ENCODE assay signal across 30 cellular contexts in the genomic region with DNA sequence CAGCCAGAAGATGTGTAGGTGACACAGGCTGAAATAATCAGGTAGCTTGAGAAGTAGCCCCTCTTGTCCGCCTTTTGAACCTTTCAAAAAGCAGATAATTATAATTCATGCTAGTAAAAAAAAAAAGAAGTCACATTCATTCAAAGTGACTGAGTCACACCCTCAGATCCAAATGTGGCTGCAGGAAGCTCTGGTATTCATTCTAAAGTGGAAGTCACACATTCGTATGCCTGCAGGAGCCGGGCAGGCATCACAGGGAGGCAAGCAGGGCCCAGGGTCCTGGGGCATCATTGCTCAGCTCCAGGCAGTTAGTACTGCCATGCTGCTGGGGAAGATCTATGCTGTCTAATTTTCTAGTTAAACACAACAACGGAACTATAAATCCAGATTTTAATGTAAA. TPM values are rescaled to one million over a fixed set of nuclear protein-coding genes. Genes with fewer than 3 reads are reported as not detected.
DNase-seq lines count a peak whose midpoint lies in the region; ATAC-seq, FAIRE-seq and TF ChIP-seq lines count a peak whose summit lies in the region.
"Had no signal": no experiment of that assay in that cellular context is flagged by ENCODE, and none has a peak within 500 bp of the region (broad histone marks: within the 10 kb centered on the region; RNA-seq: fewer than 3 reads in every experiment).

No MANE protein-coding gene starts in this region.

- FAIRE-seq in endothelial cell of umbilical vein (lab: Jason Lieb, UNC): no peak
- FAIRE-seq: bronchial epithelial cell, D721Med, K562, small intestine had no signal

- 76 to 87% (median 85%) methylated on average over 4 of the region's 4 CpGs for WGBS in adrenal gland, 4 donors

- TF ChIP-seq CTCF in endothelial cell of umbilical vein (IDR thresholded peaks at IDR 0.05; ENCODE audit: extremely low read depth in 1 of 2, insufficient read depth in 1 of 2, low read depth in 1 of 2, low read length in 2 of 2) (no peak), adrenal gland (IDR thresholded peaks at IDR 0.05) (no peak)

- H3K9me1 ChIP-seq in endothelial cell of umbilical vein (replicated peaks; ENCODE audit: control insufficient read depth, extremely low read depth, insufficient read depth, low read length): no peaks in the 10 kb centered on the region

- POLR2A ChIA-PET in endothelial cell of umbilical vein (lab: Charles Lee): interaction anchor here (1.0 kb wide), 1 partner anchor 20 kb away, joined by 3 read pairs; no protein-coding TSS in a partner anchor

- TF ChIP-seq POLR2A in endothelial cell of umbilical vein (IDR thresholded peaks at IDR 0.05; ENCODE audit: low read depth, low read length) (no peak), adrenal gland (IDR thresholded peaks at IDR 0.05) (no peak)

- peak overlapping the region; percentile 92 for H2AFZ ChIP-seq in endothelial cell of umbilical vein (ENCODE audit: low read depth, low read length)
- H2AFZ ChIP-seq: parathyroid adenoma had no signal

- no peaks in the 10 kb centered on the region for H3K36me3 ChIP-seq in endothelial cell of umbilical vein (ENCODE audit: control insufficient read depth in 2 of 2, extremely low read depth in 1 of 2, insufficient read depth in 2 of 2, low read length in 2 of 2)
- H3K36me3 ChIP-seq in adrenal gland (replicated peaks in 1 of 2): no peaks in the 10 kb centered on the region
- H3K36me3 ChIP-seq: suprapubic skin, upper lobe of right lung, WERI-Rb-1 had no signal

- no TSS peak for BruUV-seq in endothelial cell of umbilical vein (replicated peaks; lab: Mats Ljungman, UMichigan)

- dilution Hi-C loops in endothelial cell of umbilical vein (cut with MboI; ENCODE audit: extremely low pct_ligation_motif_present, low sequenced_read_pairs): no loop called here

- no peak for ATAC-seq in GM18909 (IDR thresholded peaks at IDR 0.05; ENCODE audit: poor library complexity, unreplicated experiment)
- ATAC-seq: activated naive CD4-positive, alpha-beta T cell treated with anti-CD3 and anti-CD28 coated beads, Interleukin-2, amount 50 U/mL, for 72 hours; HCT116; K562; Panc1; upper lobe of right lung had no signal

- DNase-seq in EL (peak; percentile 58), HT1080 (ENCODE audit: low read depth) (peak; percentile 54), endothelial cell of umbilical vein (ENCODE audit: low read depth, low spot score) (no peak), renal cortical epithelial cell (ENCODE audit: low read depth) (peak; percentile 30), adrenal gland (no peak)
- DNase-seq in stimulated activated CD4-positive, alpha-beta T cell treated with anti-CD3 and anti-CD28 coated beads, Interleukin-12 subunit alpha, Interleukin-12 subunit beta, amount 100 ng/mL, for 4 hours: no peak
- DNase-seq: activated CD4-positive, alpha-beta T cell treated with anti-CD3 and anti-CD28 coated beads for 48 hours; activated effector memory CD4-positive, alpha-beta T cell treated with Interleukin-2 at 50 U/mL for 16 hours; activated T-cell treated with anti-CD3 and anti-CD28 coated beads, Interleukin-2, amount 50 U/mL, for 1 hour; CD4-positive, alpha-beta T cell; DND-41; immature natural killer cell; mesenchymal stem cell; NCI-H1417; NCI-H748 treated with DMSO at 0.1 percent for 48 hours; SHP77 treated with DMSO at 0.1 percent for 48 hours; small intestine; stimulated activated naive CD4-positive, alpha-beta T cell treated with Interleukin-2 at 50 U/mL for 16 hours; T-helper 9 cell; upper lobe of right lung; WERI-Rb-1 had no signal

- H3K4me2 ChIP-seq in endothelial cell of umbilical vein (ENCODE audit: insufficient read depth, low read length): peak overlapping the region; percentile 9

- H3K9me3 ChIP-seq in endothelial cell of umbilical vein (replicated peaks; ENCODE audit: control insufficient read depth, insufficient read depth, low read length): no peaks in the 10 kb centered on the region
- H3K9me3 ChIP-seq in adrenal gland (replicated peaks in 1 of 3): no peaks in the 10 kb centered on the region
- H3K9me3 ChIP-seq: suprapubic skin, upper lobe of right lung had no signal

- H4K20me1 ChIP-seq in endothelial cell of umbilical vein (replicated peaks; ENCODE audit: control insufficient read depth, extremely low read depth, insufficient read depth, low read length): no peaks in the 10 kb centered on the region

- H3K79me2 ChIP-seq in endothelial cell of umbilical vein (ENCODE audit: control insufficient read depth, insufficient read depth, low read length): no peaks in the 10 kb centered on the region
- H3K79me2 ChIP-seq: parathyroid adenoma had no signal

- intact Hi-C loops in endothelial cell of umbilical vein (cut with micrococcal nuclease) (loop anchor here (1.0 kb wide), 1 partner anchor 23 kb away; no protein-coding TSS in a partner anchor), adrenal gland (cut with DNase I) (no loop called here)

- H3K27ac ChIP-seq in endothelial cell of umbilical vein (ENCODE audit: insufficient read depth, low read depth, low read length) (peak overlapping the region; percentile 22), adrenal gland (no peak overlapping the region)
- H3K27ac ChIP-seq: parathyroid adenoma, suprapubic skin, upper lobe of right lung, WERI-Rb-1 had no signal

- H3K27me3 ChIP-seq in endothelial cell of umbilical vein (ENCODE audit: control insufficient read depth in 2 of 2, insufficient read depth in 2 of 2, low read length in 2 of 2) (peaks cover 0 to 2% of the 10 kb centered on the region in 2 experiments), adrenal gland (no peaks in the 10 kb centered on the region)
- H3K27me3 ChIP-seq: suprapubic skin, upper lobe of right lung had no signal

- H3K4me3 ChIP-seq in endothelial cell of umbilical vein (replicated peaks in 1 of 3; ENCODE audit: insufficient read depth in 1 of 3, low read depth in 1 of 3, low read length in 3 of 3) (no peak overlapping the region), adrenal gland (no peak overlapping the region)
- H3K4me3 ChIP-seq: K562, suprapubic skin, upper lobe of right lung had no signal

- H3K4me1 ChIP-seq in endothelial cell of umbilical vein (ENCODE audit: control insufficient read depth, extremely low read depth, insufficient read depth, low read length) (peaks cover 15% of the 10 kb centered on the region), adrenal gland (replicated peaks in 1 of 2) (peaks cover 5 to 6% of the 10 kb centered on the region in 2 donors)
- H3K4me1 ChIP-seq: parathyroid adenoma, suprapubic skin, upper lobe of right lung had no signal

- CTCF ChIA-PET in endothelial cell of umbilical vein (lab: Charles Lee): interaction anchor here (0.9 to 2.1 kb wide), 9 partner anchors 21 to 242 kb away, joined by 3 to 11 read pairs (median 5); a partner anchor contains a TSS

- no peak overlapping the region for H3K9ac ChIP-seq in endothelial cell of umbilical vein (replicated peaks; ENCODE audit: extremely low read depth, insufficient read depth, low read length)
- H3K9ac ChIP-seq: parathyroid adenoma had no signal

TF ChIP-seq in endothelial cell of umbilical vein, 7 proteins besides CTCF, POLR2A, EP300 and RAD21:
- TF ChIP-seq, protein P1, sequence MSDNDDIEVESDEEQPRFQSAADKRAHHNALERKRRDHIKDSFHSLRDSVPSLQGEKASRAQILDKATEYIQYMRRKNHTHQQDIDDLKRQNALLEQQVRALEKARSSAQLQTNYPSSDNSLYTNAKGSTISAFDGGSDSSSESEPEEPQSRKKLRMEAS (IDR thresholded peaks at IDR 0.05; ENCODE audit: insufficient read depth, insufficient read length): no peak
- TF ChIP-seq GATA2 (IDR thresholded peaks at IDR 0.05; ENCODE audit: insufficient read depth, insufficient read length, low read depth, low read length) (no peak), FOS (IDR thresholded peaks at IDR 0.05; ENCODE audit: borderline replicate concordance, insufficient read depth, low read length) (peak; percentile 58), EZH2 (IDR thresholded peaks at IDR 0.05; ENCODE audit: borderline replicate concordance, low read depth, low read length, severe bottlenecking) (no peak), JUN (IDR thresholded peaks at IDR 0.05; ENCODE audit: borderline replicate concordance, insufficient read depth, insufficient read length, low read depth) (no peak), POLR2AphosphoS5 (IDR thresholded peaks at IDR 0.05; ENCODE audit: insufficient read depth, low read depth, low read length) (no peak)

RNA-seq across cellular contexts. Expression of a gene that starts 21.7 kb away (rescaled TPM):
- 34.5 and 35.5 TPM in 2 replicates for total RNA-seq in HT1080 (2014; rRNA removed; shearing (Covaris generic))
- 37.1 and 40.4 TPM in 2 replicates for polyA plus RNA-seq in HT1080 (2015; cell fraction: cytosol; rRNA removed)
- 39.6 and 43.2 TPM in 2 replicates for polyA plus RNA-seq in HT1080 (2015; cell fraction: nucleus; rRNA removed)
- total RNA-seq in endothelial cell of umbilical vein: 47.0 and 49.4 TPM in 2 replicates
- 32.4 and 36.6 TPM in 2 replicates for polyA plus RNA-seq in endothelial cell of umbilical vein
- polyA plus RNA-seq in endothelial cell of umbilical vein (2011; cell fraction: cytosol; rRNA removed): 35.8 and 36.8 TPM in 2 replicates
- polyA plus RNA-seq in endothelial cell of umbilical vein (2011; cell fraction: nucleus; rRNA removed): 28.3 and 31.5 TPM in 2 replicates
- 56.4 and 64.0 TPM in 2 replicates for polyA plus RNA-seq in endothelial cell of umbilical vein (2012)
- polyA minus RNA-seq in endothelial cell of umbilical vein: 71.5 and 74.9 TPM in 2 replicates
- 9.1 TPM for polyA minus RNA-seq in endothelial cell of umbilical vein (2011; cell fraction: cytosol; rRNA and poly(A)+ RNA removed)
- polyA minus RNA-seq in endothelial cell of umbilical vein (2011; cell fraction: nucleus; rRNA and poly(A)+ RNA removed): 17.6 and 20.4 TPM in 2 replicates
- total RNA-seq in renal cortical epithelial cell: 43.4 and 102 TPM in 2 replicates
- total RNA-seq in adrenal gland: 10 to 100 TPM; 21.1 to 38.0 (median 24.3) TPM
- 10 to 100 TPM in 1 of 3 donors, 1 to 10 TPM in 2; 8.9 to 46.7 (median 9.6) TPM for polyA plus RNA-seq in adrenal gland

Comparison
In these comparisons a context has a peak if more than half of its experiments do, and no peak if none do; other contexts are left out.
1. DNase-seq: peak in EL (single experiment), HT1080 (single experiment) and renal cortical epithelial cell (single experiment); none in endothelial cell of umbilical vein (single experiment), stimulated activated CD4-positive, alpha-beta T cell treated with anti-CD3 and anti-CD28 coated beads, Interleukin-12 subunit alpha, Interleukin-12 subunit beta, amount 100 ng/mL, for 4 hours (single experiment) and adrenal gland (0 of 7).